Comparison of ENCODE assay signal across 17 cellular contexts in genomic region chr10:93415693-93416092, GRCh38.
DNase-seq lines count a peak whose midpoint lies in the region; ATAC-seq, FAIRE-seq and TF ChIP-seq lines count a peak whose summit lies in the region.
"Had no signal": no experiment of that assay in that cellular context is flagged by ENCODE, and none has a peak within 500 bp of the region (broad histone marks: within the 10 kb centered on the region; RNA-seq: fewer than 3 reads in every experiment).

No MANE protein-coding gene starts in this region.

- peak; percentile 29; the same call in 2 of the 3 replicates for TF ChIP-seq CTCF in A549 (IDR thresholded peaks at IDR 0.05)
- TF ChIP-seq CTCF in glutamatergic neuron (IDR thresholded peaks at IDR 0.05; ENCODE audit: partially characterized antibody, unreplicated experiment): peak; percentile 32

- peaks cover 5% of the 10 kb centered on the region for H3K36me3 Mint-ChIP-seq in activated CD8-positive, alpha-beta T cell treated with anti-CD3 and anti-CD28 coated beads, Interleukin-2, amount 10 ng/mL, durations not matched to agents 7 days and 5 days (ENCODE audit: low read depth)
- H3K36me3 Mint-ChIP-seq in glutamatergic neuron (ENCODE audit: unreplicated experiment): no peaks in the 10 kb centered on the region

- no peak overlapping the region; a peak in 1 of 6 replicates for H3K27ac ChIP-seq in A549
- H3K27ac ChIP-seq: coronary artery, SJSA1, uterus had no signal

- H3K4me2 ChIP-seq in A549: no peak overlapping the region

- FAIRE-seq in A549 (lab: Jason Lieb, UNC): no peak

- TF ChIP-seq EP300 in A549 (IDR thresholded peaks at IDR 0.05): no peak

- WGBS in A549 (ENCODE audit: missing lambda C conversion rate): 84% methylated on average over 6 of the region's 6 CpGs

- H3K27me3 Mint-ChIP-seq in activated CD8-positive, alpha-beta T cell treated with anti-CD3 and anti-CD28 coated beads, Interleukin-2, amount 10 ng/mL, durations not matched to agents 7 days and 5 days (ENCODE audit: low read depth): no peaks in the 10 kb centered on the region
- H3K27me3 Mint-ChIP-seq in glutamatergic neuron (ENCODE audit: unreplicated experiment): peaks cover 2% of the 10 kb centered on the region
- H3K27me3 Mint-ChIP-seq: activated naive CD8-positive, alpha-beta T cell treated with anti-CD3 and anti-CD28 coated beads, Interleukin-2, amount 10 ng/mL, durations not matched to agents 7 days and 5 days had no signal

- no peaks in the 10 kb centered on the region for H3K4me1 ChIP-seq in A549
- H3K4me1 ChIP-seq: uterus had no signal

- peak overlapping the region; percentile 63 for H3K27ac Mint-ChIP-seq in activated CD8-positive, alpha-beta T cell treated with anti-CD3 and anti-CD28 coated beads, Interleukin-2, amount 10 ng/mL, durations not matched to agents 7 days and 5 days
- no peak overlapping the region for H3K27ac Mint-ChIP-seq in glutamatergic neuron (ENCODE audit: unreplicated experiment)

- H3K4me3 Mint-ChIP-seq in activated CD8-positive, alpha-beta T cell treated with anti-CD3 and anti-CD28 coated beads, Interleukin-2, amount 10 ng/mL, durations not matched to agents 7 days and 5 days: no peak overlapping the region
- no peak overlapping the region for H3K4me3 Mint-ChIP-seq in glutamatergic neuron (ENCODE audit: unreplicated experiment)
- H3K4me3 Mint-ChIP-seq: activated naive CD8-positive, alpha-beta T cell treated with anti-CD3 and anti-CD28 coated beads, Interleukin-2, amount 10 ng/mL, durations not matched to agents 7 days and 5 days had no signal

- no peak for TF ChIP-seq POLR2A in A549 (IDR thresholded peaks at IDR 0.05; ENCODE audit: low read length)

- POLR2A ChIA-PET in A549 (lab: Yijun Ruan, JAX): no interaction called here
- POLR2A ChIA-PET in activated CD8-positive, alpha-beta T cell treated with anti-CD3 and anti-CD28 coated beads, Interleukin-2, amount 10 ng/mL, durations not matched to agents 7 days and 5 days (lab: Charles Lee): no interaction called here

- CTCF ChIA-PET in A549 (lab: Yijun Ruan, JAX): interaction anchor here (1.2 to 3.1 kb wide), 2 partner anchors 22 to 39 kb away, joined by 3 to 16 read pairs; no protein-coding TSS in a partner anchor
- CTCF ChIA-PET in activated CD8-positive, alpha-beta T cell treated with anti-CD3 and anti-CD28 coated beads, Interleukin-2, amount 10 ng/mL, durations not matched to agents 7 days and 5 days (lab: Charles Lee): no interaction called here

- ATAC-seq in A549 (no peak), HG03196 (IDR thresholded peaks at IDR 0.05; ENCODE audit: unreplicated experiment) (no peak), GM19023 (IDR thresholded peaks at IDR 0.05; ENCODE audit: unreplicated experiment) (no peak)
- no peak for ATAC-seq in activated CD8-positive, alpha-beta T cell treated with anti-CD3 and anti-CD28 coated beads, Interleukin-2, amount 10 ng/mL, durations not matched to agents 7 days and 5 days

- TF ChIP-seq RAD21 in A549 (conservative IDR thresholded peaks at IDR 0.05 in 1 of 2, IDR thresholded peaks at IDR 0.05 in 1 of 2): 0 out of 5 replicates have a peak, but pooled peaks of 1 of the 2 experiments have one; percentile 20

- in situ Hi-C loops in ACHN (cut with HindIII; ENCODE audit: low pct_ligation_motif_present, low pct_unique_long_range_greater_than_20kb, low sequenced_read_pairs): no loop called here

- no peak overlapping the region for H3K4me3 ChIP-seq in A549
- H3K4me3 ChIP-seq: BLaER1 treated with 17β-estradiol and CSF1 and Interleukin-3, amounts not matched to agents 10 nM and 100 nM; coronary artery; SJSA1; uterus had no signal

- H3K9me3 Mint-ChIP-seq in activated CD8-positive, alpha-beta T cell treated with anti-CD3 and anti-CD28 coated beads, Interleukin-2, amount 10 ng/mL, durations not matched to agents 7 days and 5 days (ENCODE audit: insufficient read depth): no peaks in the 10 kb centered on the region
- H3K9me3 Mint-ChIP-seq in glutamatergic neuron (ENCODE audit: unreplicated experiment): no peaks in the 10 kb centered on the region
- H3K9me3 Mint-ChIP-seq: activated naive CD8-positive, alpha-beta T cell treated with anti-CD3 and anti-CD28 coated beads, Interleukin-2, amount 10 ng/mL, durations not matched to agents 7 days and 5 days had no signal

- peaks cover 43% of the 10 kb centered on the region for H3K4me1 Mint-ChIP-seq in activated CD8-positive, alpha-beta T cell treated with anti-CD3 and anti-CD28 coated beads, Interleukin-2, amount 10 ng/mL, durations not matched to agents 7 days and 5 days (ENCODE audit: low read depth)
- peaks cover 8% of the 10 kb centered on the region for H3K4me1 Mint-ChIP-seq in glutamatergic neuron (ENCODE audit: low read depth, unreplicated experiment)

- H3K9me3 ChIP-seq in A549: no peaks in the 10 kb centered on the region
- H3K9me3 ChIP-seq: BLaER1 treated with 17β-estradiol and CSF1 and Interleukin-3, amounts not matched to agents 10 nM and 100 nM; SJSA1; uterus had no signal

- DNase-seq in A549 (ENCODE audit: low read depth in 1 of 2, low spot score in 1 of 2) (no peak), ELR (ENCODE audit: low read depth) (peak; percentile 15), glutamatergic neuron (no peak), NCI-H1417 (lab: John Stamatoyannopoulos, UW) (no peak), ACHN (no peak)
- no peak for DNase-seq in activated CD8-positive, alpha-beta T cell treated with anti-CD3 and anti-CD28 coated beads, Interleukin-2, amount 10 ng/mL, durations not matched to agents 7 days and 5 days
- DNase-seq: activated naive CD8-positive, alpha-beta T cell treated with anti-CD3 and anti-CD28 coated beads, Interleukin-2, amount 10 ng/mL, durations not matched to agents 7 days and 5 days; HCEC 1CT; Kasumi-1; midbrain; stimulated activated CD4-positive, alpha-beta T cell treated with anti-CD3 and anti-CD28 coated beads, Interleukin-2, amount 100 ng/mL, for 24 hours; uterus had no signal

TF ChIP-seq in A549, 52 proteins besides CTCF, POLR2A, EP300 and RAD21:
- TF ChIP-seq JUNB (IDR thresholded peaks at IDR 0.05): no peak
- no peak for TF ChIP-seq SREBF2 (IDR thresholded peaks at IDR 0.05)
- no peak for TF ChIP-seq BCL3 (IDR thresholded peaks at IDR 0.05)
